16 cellular contexts compared by ENCODE assay signal in genomic region chr7:2853147-2853546, GRCh38. TPM values are rescaled to one million over a fixed set of nuclear protein-coding genes. Genes with fewer than 3 reads are reported as not detected.
DNase-seq lines count a peak whose midpoint lies in the region; ATAC-seq and TF ChIP-seq lines count a peak whose summit lies in the region.
"Had no signal": no experiment of that assay in that cellular context is flagged by ENCODE, and none has a peak within 500 bp of the region (broad histone marks: within the 10 kb centered on the region; RNA-seq: fewer than 3 reads in every experiment).

No MANE protein-coding gene starts in this region.

- DNase-seq in LHCN-M2 (ENCODE audit: low read depth): peak; percentile 82
- DNase-seq in cardiac fibroblast (ENCODE audit: low read depth in 2 of 2): peak; percentile 78 to 87
- DNase-seq in left cardiac atrium: no peak
- DNase-seq in stromal cell of bone marrow (ENCODE audit: low read depth): peak; percentile 90
- no peak for DNase-seq in immature natural killer cell
- DNase-seq in T-helper 1 cell: no peak
- DNase-seq in NCI-H146 treated with DMSO at 0.1 percent for 48 hours (lab: John Stamatoyannopoulos, UW; ENCODE audit: unreplicated experiment): no peak
- DNase-seq: body of pancreas; effector CD8-positive, alpha-beta T cell; NCI-H1930; NCI-H774; Peyer's patch; SW 1271 had no signal

- peaks cover 0 to 5% (median 0%) of the 10 kb centered on the region in 3 donors for H3K36me3 Mint-ChIP-seq in immature natural killer cell

- intact Hi-C loops in left cardiac atrium (cut with DNase I): no loop called here

- no peak overlapping the region for H3K4me3 ChIP-seq in cardiac fibroblast (replicated peaks in 1 of 2; ENCODE audit: low read depth in 2 of 2, low read length in 2 of 2)
- H3K4me3 ChIP-seq: body of pancreas, HAP-1, Peyer's patch, skin epidermis had no signal

- H3K27ac Mint-ChIP-seq in immature natural killer cell: no peak overlapping the region
- H3K27ac Mint-ChIP-seq: stimulated activated naive CD8-positive, alpha-beta T cell treated with anti-CD3 and anti-CD28 coated beads, Interleukin-15, Interleukin-2, amounts not matched to agents 100 ng/mL and 50 ng/mL, for 24 hours had no signal

- ATAC-seq in left cardiac atrium: peak; percentile 57 to 86
- ATAC-seq: body of pancreas had no signal

- H3K4me3 Mint-ChIP-seq in immature natural killer cell: no peak overlapping the region
- H3K4me3 Mint-ChIP-seq: stimulated activated naive CD8-positive, alpha-beta T cell treated with anti-CD3 and anti-CD28 coated beads, Interleukin-15, Interleukin-2, amounts not matched to agents 100 ng/mL and 50 ng/mL, for 24 hours had no signal

- H3K4me1 Mint-ChIP-seq in immature natural killer cell: peaks cover 0 to 8% of the 10 kb centered on the region in 2 donors

- H3K27me3 Mint-ChIP-seq in immature natural killer cell (ENCODE audit: low read depth in 3 of 3): peaks cover 5 to 8% (median 7%) of the 10 kb centered on the region in 3 donors
- H3K27me3 Mint-ChIP-seq: stimulated activated naive CD8-positive, alpha-beta T cell treated with anti-CD3 and anti-CD28 coated beads, Interleukin-15, Interleukin-2, amounts not matched to agents 100 ng/mL and 50 ng/mL, for 24 hours had no signal

- H3K9me3 Mint-ChIP-seq in immature natural killer cell: no peaks in the 10 kb centered on the region
- H3K9me3 Mint-ChIP-seq: stimulated activated naive CD8-positive, alpha-beta T cell treated with anti-CD3 and anti-CD28 coated beads, Interleukin-15, Interleukin-2, amounts not matched to agents 100 ng/mL and 50 ng/mL, for 24 hours had no signal

- TF ChIP-seq CTCF in cardiac fibroblast (IDR thresholded peaks at IDR 0.05; ENCODE audit: low read depth, low read length): no peak

RNA-seq across cellular contexts. Expression of gene GNA12, which starts 9.0 kb away (rescaled TPM):
- total RNA-seq in LHCN-M2 (2014; rRNA removed) (15.1 and 20.6 TPM in 2 replicates), left cardiac atrium (10 to 100 TPM; 47.4 to 52.2 TPM)
- polyA plus RNA-seq in LHCN-M2 (2012): 58.1 TPM
- polyA plus RNA-seq in immature natural killer cell: 1 to 10 TPM; 4.7 to 6.1 (median 4.8) TPM

Comparison
In these comparisons a context has a peak if more than half of its experiments do, and no peak if none do; other contexts are left out.
1. DNase-seq: peak in LHCN-M2 (single experiment), cardiac fibroblast (2 of 2) and stromal cell of bone marrow (single experiment); none in left cardiac atrium (single experiment), immature natural killer cell (0 of 3), T-helper 1 cell (0 of 5) and NCI-H146 treated with DMSO at 0.1 percent for 48 hours (single experiment).